In the genomic region with DNA sequence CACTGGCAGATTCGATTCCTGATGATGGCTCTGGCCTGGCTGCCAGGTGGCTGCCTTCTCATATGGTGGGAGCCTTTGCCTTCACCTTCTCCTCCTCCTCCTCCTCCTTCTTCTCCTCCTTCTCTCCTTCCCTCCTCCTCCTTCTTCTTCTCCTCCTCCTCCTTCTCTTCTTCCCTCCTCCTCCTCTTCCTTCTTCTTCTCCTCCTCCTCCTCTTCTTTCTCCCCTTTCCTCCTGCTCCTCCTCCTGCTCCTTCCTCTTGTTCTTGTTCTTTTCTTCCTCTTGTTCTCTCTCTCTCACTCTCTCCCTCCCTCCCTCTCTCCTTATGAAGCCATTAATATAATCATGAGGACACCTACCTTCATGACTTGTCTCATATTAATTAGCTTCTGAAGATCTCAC, we compare ENCODE assay signal across 7 cellular contexts.
"Had no signal": no experiment of that assay in that cellular context is flagged by ENCODE, and none has a peak within 500 bp of the region (broad histone marks: within the 10 kb centered on the region; RNA-seq: fewer than 3 reads in every experiment).

No MANE protein-coding gene starts in this region.

- H3K36me3 Mint-ChIP-seq: IgD-negative memory B cell had no signal

- FAIRE-seq: HepG2, HTR-8/SVneo had no signal

- H3K27ac ChIP-seq: HL-60 had no signal

- ATAC-seq: HepG2 had no signal

- H3K4me3 Mint-ChIP-seq: IgD-negative memory B cell had no signal

- DNase-seq: IMR-90, KBM-7, KG1 had no signal

- H3K27ac Mint-ChIP-seq: IgD-negative memory B cell had no signal
